Comparison of ENCODE assay signal across 9 cellular contexts in genomic region chr2:11377915-11378649, GRCh38. TPM values are rescaled to one million over a fixed set of nuclear protein-coding genes. Genes with fewer than 3 reads are reported as not detected.
A peak's percentile ranks its signal among the peaks of the same experiment; 100 is the strongest.
DNase-seq lines count a peak whose midpoint lies in the region; ATAC-seq, FAIRE-seq and TF ChIP-seq lines count a peak whose summit lies in the region.
"Had no signal": no experiment of that assay in that cellular context is flagged by ENCODE, and none has a peak within 500 bp of the region (broad histone marks: within the 10 kb centered on the region; RNA-seq: fewer than 3 reads in every experiment).

No MANE protein-coding gene starts in this region.

- H3K27ac ChIP-seq in neuronal stem cell (replicated peaks; ENCODE audit: low read length), result no peak overlapping the region
- H3K27ac ChIP-seq in WERI-Rb-1, result no peak overlapping the region

- no peak overlapping the region for H3K18ac ChIP-seq in neuronal stem cell (ENCODE audit: low read length)

- no peak overlapping the region for H3K23ac ChIP-seq in neuronal stem cell (ENCODE audit: low read depth, low read length, poor library complexity)

- WGBS in neuronal stem cell (ENCODE audit: extremely low coverage in 2 of 2, insufficient read length in 2 of 2, insufficient replicate concordance in 1 of 2), 2 donors, result no CpG with 5 or more reads among the region's 14 CpGs

- no peaks in the 10 kb centered on the region for H3K4me1 Mint-ChIP-seq in activated naive CD8-positive, alpha-beta T cell treated with anti-CD3 and anti-CD28 coated beads for 36 hours

- no peak overlapping the region for H3K4me3 ChIP-seq in neuronal stem cell (ENCODE audit: low read length in 2 of 2)
- H3K4me3 ChIP-seq in WERI-Rb-1 (ENCODE audit: low read depth, low read length), result no peak overlapping the region
- H3K4me3 ChIP-seq: lung had no signal

- H2BK5ac ChIP-seq in neuronal stem cell (ENCODE audit: low read length), result no peak overlapping the region

- no peak for FAIRE-seq in urothelium cell line (lab: Jason Lieb, UNC)

- peaks cover 6 to 24% of the 10 kb centered on the region in 2 donors for H3K4me1 ChIP-seq in neuronal stem cell (ENCODE audit: control insufficient read depth in 2 of 2, insufficient read depth in 1 of 2, low read depth in 1 of 2, low read length in 2 of 2)

- H3K36me3 ChIP-seq in neuronal stem cell (replicated peaks in 1 of 2; ENCODE audit: control insufficient read depth in 2 of 2, insufficient read depth in 2 of 2, low read length in 2 of 2) (no peaks in the 10 kb centered on the region), WERI-Rb-1 (no peaks in the 10 kb centered on the region)

- H3K4me3 Mint-ChIP-seq in activated naive CD8-positive, alpha-beta T cell treated with anti-CD3 and anti-CD28 coated beads for 36 hours, result no peak overlapping the region

- no peak overlapping the region for H2BK15ac ChIP-seq in neuronal stem cell (ENCODE audit: low read length)

- H3K4me2 ChIP-seq in neuronal stem cell (ENCODE audit: insufficient read depth, low read length, poor library complexity, severe bottlenecking), result no peak overlapping the region

- TF ChIP-seq CTCF in WERI-Rb-1 (IDR thresholded peaks at IDR 0.05; ENCODE audit: low read depth, low read length), result no peak

- H2BK120ac ChIP-seq in neuronal stem cell (ENCODE audit: low read depth, low read length), result no peak overlapping the region

- H3K14ac ChIP-seq in neuronal stem cell (ENCODE audit: low read length), result no peak overlapping the region

- no peak overlapping the region for H2BK12ac ChIP-seq in neuronal stem cell (ENCODE audit: low read length)

- DNase-seq in amniotic epithelial cell (ENCODE audit: low read depth) (peak; percentile 37), neuronal stem cell (ENCODE audit: low spot score) (no peak), urothelium cell line (ENCODE audit: low spot score) (no peak), SHP77 treated with DMSO at 0.1 percent for 48 hours (lab: John Stamatoyannopoulos, UW) (no peak), WERI-Rb-1 (no peak)
- no peak for DNase-seq in activated naive CD8-positive, alpha-beta T cell treated with anti-CD3 and anti-CD28 coated beads for 36 hours

- no peak overlapping the region for H3K9ac ChIP-seq in neuronal stem cell (ENCODE audit: low read depth, low read length, poor library complexity)

- H3K27me3 ChIP-seq in neuronal stem cell (ENCODE audit: control insufficient read depth in 3 of 3, insufficient read depth in 3 of 3, low read depth in 1 of 3, low read length in 3 of 3) (no peaks in the 10 kb centered on the region), WERI-Rb-1 (ENCODE audit: insufficient read depth, low read depth, severe bottlenecking) (no peaks in the 10 kb centered on the region)

- no peaks in the 10 kb centered on the region for H3K79me1 ChIP-seq in neuronal stem cell (ENCODE audit: low read depth, low read length)

- no peak overlapping the region for H3K4ac ChIP-seq in neuronal stem cell (ENCODE audit: low read length)

- peak overlapping the region; percentile 11 for H2AFZ ChIP-seq in neuronal stem cell (ENCODE audit: low read length)

- H3K27ac Mint-ChIP-seq in activated naive CD8-positive, alpha-beta T cell treated with anti-CD3 and anti-CD28 coated beads for 36 hours, result no peak overlapping the region

- no peaks in the 10 kb centered on the region for H3K9me3 ChIP-seq in neuronal stem cell (replicated peaks in 1 of 2; ENCODE audit: control insufficient read depth in 2 of 2, insufficient read depth in 1 of 2, low read depth in 1 of 2, low read length in 2 of 2)
- no peaks in the 10 kb centered on the region for H3K9me3 ChIP-seq in WERI-Rb-1 (ENCODE audit: severe bottlenecking)

- H4K91ac ChIP-seq in neuronal stem cell (ENCODE audit: low read depth, low read length, poor library complexity), result no peak overlapping the region

- no peak overlapping the region for H4K8ac ChIP-seq in neuronal stem cell (ENCODE audit: low read depth, low read length)

- ATAC-seq in GM18858 (IDR thresholded peaks at IDR 0.05; ENCODE audit: unreplicated experiment) (peak; percentile 87), HG02884 (IDR thresholded peaks at IDR 0.05; ENCODE audit: unreplicated experiment) (peak; percentile 89)

- H3K27me3 Mint-ChIP-seq in activated naive CD8-positive, alpha-beta T cell treated with anti-CD3 and anti-CD28 coated beads for 36 hours, result no peaks in the 10 kb centered on the region

- no peaks in the 10 kb centered on the region for H3K36me3 Mint-ChIP-seq in activated naive CD8-positive, alpha-beta T cell treated with anti-CD3 and anti-CD28 coated beads for 36 hours

- H3K9me3 Mint-ChIP-seq in activated naive CD8-positive, alpha-beta T cell treated with anti-CD3 and anti-CD28 coated beads for 36 hours, result no peaks in the 10 kb centered on the region

- no peak overlapping the region for H2AK5ac ChIP-seq in neuronal stem cell (ENCODE audit: low read depth, low read length)

RNA-seq across cellular contexts. Expression of gene ROCK2, which starts 33.6 kb away (rescaled TPM):
- 19.4 TPM for polyA plus RNA-seq in neuronal stem cell (2013, experiment 1 of 2)
- 20.3 TPM for polyA plus RNA-seq in neuronal stem cell (2013, experiment 2 of 2)
- 10 to 100 TPM; 12.6 to 12.7 TPM for total RNA-seq in activated naive CD8-positive, alpha-beta T cell treated with anti-CD3 and anti-CD28 coated beads for 36 hours
